1 cellular context compared by ENCODE assay signal in genomic region chr5:31937226-31937625, GRCh38.
TF ChIP-seq lines count a peak whose summit lies in the region.

No MANE protein-coding gene starts in this region.

TF ChIP-seq in GM23338, 12 proteins besides CTCF, POLR2A, EP300 and RAD21 (continued from another document):
- TF ChIP-seq REST (IDR thresholded peaks at IDR 0.05; ENCODE audit: unreplicated experiment) (no peak), CREB1 (CRISPR knock-in tag; IDR thresholded peaks at IDR 0.05; ENCODE audit: low read depth) (no peak), ZNF462 (CRISPR knock-in tag; IDR thresholded peaks at IDR 0.05) (no peak), NANOG (IDR thresholded peaks at IDR 0.05; ENCODE audit: borderline replicate concordance) (no peak), ETS1 (IDR thresholded peaks at IDR 0.05) (no peak), ZNF114 (CRISPR knock-in tag; IDR thresholded peaks at IDR 0.05) (no peak), POLR2AphosphoS5 (IDR thresholded peaks at IDR 0.05; ENCODE audit: low read depth) (no peak), EZH2 (IDR thresholded peaks at IDR 0.05; ENCODE audit: low read depth, unreplicated experiment) (no peak), STAT1 (IDR thresholded peaks at IDR 0.05; ENCODE audit: unreplicated experiment) (no peak), EZH2phosphoT487 (IDR thresholded peaks at IDR 0.05; ENCODE audit: unreplicated experiment) (no peak), ZNF331 (CRISPR knock-in tag; IDR thresholded peaks at IDR 0.05; ENCODE audit: low read depth) (no peak)
